In genomic region chr2:200472853-200473464, GRCh38 we compare ENCODE assay signal across 18 cellular contexts.
"Had no signal": no experiment of that assay in that cellular context is flagged by ENCODE, and none has a peak within 500 bp of the region (broad histone marks: within the 10 kb centered on the region; RNA-seq: fewer than 3 reads in every experiment).

No MANE protein-coding gene starts in this region.

- ATAC-seq: activated CD4-positive, CD25-positive, alpha-beta regulatory T cell treated with anti-CD3 and anti-CD28 coated beads, Interleukin-2, amount 50 U/mL, for 24 hours; activated CD8-positive, alpha-beta memory T cell treated with anti-CD3 and anti-CD28 coated beads, Interleukin-2, amount 10 ng/mL, durations not matched to agents 7 days and 5 days; activated naive CD4-positive, alpha-beta T cell treated with anti-CD3 and anti-CD28 coated beads, Interleukin-2, amount 50 U/mL, for 72 hours; lower lobe of right lung had no signal

- H3K27me3 Mint-ChIP-seq: activated CD8-positive, alpha-beta memory T cell treated with anti-CD3 and anti-CD28 coated beads, Interleukin-2, amount 10 ng/mL, durations not matched to agents 7 days and 5 days; stimulated activated memory B cell treated with anti-CD40 and anti-IgM and Interleukin-4, amounts not matched to agents 10 μg/mL and 1 μg/mL and 100 μg/mL, for 72 hours had no signal

- H3K4me1 ChIP-seq: lower lobe of right lung had no signal

- H3K9me3 Mint-ChIP-seq: activated naive CD4-positive, alpha-beta T cell treated with anti-CD3 and anti-CD28 coated beads, Interleukin-2, amount 50 U/mL, for 72 hours; neural crest cell; stimulated activated memory B cell treated with anti-CD40 and anti-IgM and Interleukin-4, amounts not matched to agents 10 μg/mL and 1 μg/mL and 100 μg/mL, for 72 hours had no signal

- H3K36me3 ChIP-seq: ovary had no signal

- H3K4me3 Mint-ChIP-seq: activated CD8-positive, alpha-beta memory T cell treated with anti-CD3 and anti-CD28 coated beads, Interleukin-2, amount 10 ng/mL, durations not matched to agents 7 days and 5 days; neural crest cell; stimulated activated memory B cell treated with anti-CD40 and anti-IgM and Interleukin-4, amounts not matched to agents 10 μg/mL and 1 μg/mL and 100 μg/mL, for 72 hours had no signal

- H3K27ac ChIP-seq: cardiac muscle cell, epithelial cell of prostate, lower lobe of right lung, ovary, tibial nerve had no signal

- DNase-seq: activated CD4-positive, alpha-beta T cell treated with anti-CD3 and anti-CD28 coated beads, Interleukin-2, amount 50 U/mL, for 4 hours; activated CD8-positive, alpha-beta memory T cell treated with anti-CD3 and anti-CD28 coated beads, Interleukin-2, amount 10 ng/mL, durations not matched to agents 7 days and 5 days; activated effector memory CD4-positive, alpha-beta T cell treated with anti-CD3 and anti-CD28 coated beads, Interleukin-2, amount 50 U/mL, for 16 hours; activated T-cell treated with anti-CD3 and anti-CD28 coated beads, Interleukin-2, amount 50 U/mL, for 1 hour; head of caudate nucleus; kidney glomerular epithelial cell; lower lobe of right lung; midbrain; ovary; stimulated activated CD4-positive, alpha-beta T cell treated with anti-CD3 and anti-CD28 coated beads, Interleukin-12 subunit alpha, Interleukin-12 subunit beta, amount 100 ng/mL, for 4 hours; stimulated activated CD4-positive, alpha-beta T cell treated with anti-CD3 and anti-CD28 coated beads, Interleukin-2, amount 100 ng/mL, for 24 hours had no signal

- H3K27ac Mint-ChIP-seq: activated CD8-positive, alpha-beta memory T cell treated with anti-CD3 and anti-CD28 coated beads, Interleukin-2, amount 10 ng/mL, durations not matched to agents 7 days and 5 days; activated naive CD4-positive, alpha-beta T cell treated with anti-CD3 and anti-CD28 coated beads, Interleukin-2, amount 50 U/mL, for 72 hours; stimulated activated memory B cell treated with anti-CD40 and anti-IgM and Interleukin-4, amounts not matched to agents 10 μg/mL and 1 μg/mL and 100 μg/mL, for 72 hours had no signal

- H3K4me3 ChIP-seq: cardiac muscle cell, lower lobe of right lung, ovary, tibial nerve had no signal

- H3K36me3 Mint-ChIP-seq: stimulated activated memory B cell treated with anti-CD40 and anti-IgM and Interleukin-4, amounts not matched to agents 10 μg/mL and 1 μg/mL and 100 μg/mL, for 72 hours had no signal

- H3K9me3 ChIP-seq: lower lobe of right lung, ovary, tibial nerve had no signal

- H3K27me3 ChIP-seq: cardiac muscle cell, ovary, tibial nerve had no signal
